1 cellular context compared by ENCODE assay signal in genomic region chr17:48023408-48024148, GRCh38.
TF ChIP-seq lines count a peak whose summit lies in the region.

No MANE protein-coding gene starts in this region.

TF ChIP-seq in HEK293, 187 proteins besides CTCF, POLR2A, EP300 and RAD21 (continued from another document and continues in another):
- TF ChIP-seq ZNF280D (tag by site-specific recombination; IDR thresholded peaks at IDR 0.05), result no peak
- no peak for TF ChIP-seq ZNF664 (tag by site-specific recombination; IDR thresholded peaks at IDR 0.05)
- TF ChIP-seq ZNF830 (tag by site-specific recombination; IDR thresholded peaks at IDR 0.05; ENCODE audit: low read depth), result no peak
- no peak for TF ChIP-seq TCF7L2 (IDR thresholded peaks at IDR 0.05; ENCODE audit: borderline replicate concordance, low read depth, low read length)
- no peak for TF ChIP-seq ZNF510 (tag by site-specific recombination; IDR thresholded peaks at IDR 0.05; ENCODE audit: insufficient replicate concordance)
- TF ChIP-seq ZNF561 (tag by site-specific recombination; IDR thresholded peaks at IDR 0.05; ENCODE audit: borderline replicate concordance), result 0 out of 2 replicates have a peak, but pooled peaks have one; percentile 69
- TF ChIP-seq ZNF837 (tag by site-specific recombination; IDR thresholded peaks at IDR 0.05), result no peak
- TF ChIP-seq ZBTB6 (tag by site-specific recombination; IDR thresholded peaks at IDR 0.05), result no peak
- no peak for TF ChIP-seq ZNF580 (tag by site-specific recombination; IDR thresholded peaks at IDR 0.05)
- no peak for TF ChIP-seq ZNF140 (tag by site-specific recombination; IDR thresholded peaks at IDR 0.05)
- no peak for TF ChIP-seq MZF1 (tag by site-specific recombination; IDR thresholded peaks at IDR 0.05; ENCODE audit: borderline replicate concordance)
- no peak for TF ChIP-seq ZNF544 (tag by site-specific recombination; IDR thresholded peaks at IDR 0.05)
- TF ChIP-seq ZNF248 (tag by site-specific recombination; IDR thresholded peaks at IDR 0.05), result no peak
- TF ChIP-seq ZNF239 (tag by site-specific recombination; IDR thresholded peaks at IDR 0.05), result no peak
- TF ChIP-seq ZNF701 (tag by site-specific recombination; IDR thresholded peaks at IDR 0.05), result no peak
- no peak for TF ChIP-seq SALL2 (tag by site-specific recombination; IDR thresholded peaks at IDR 0.05; ENCODE audit: borderline replicate concordance)
- TF ChIP-seq ZNF76 (tag by site-specific recombination; IDR thresholded peaks at IDR 0.05; ENCODE audit: borderline replicate concordance, low read depth), result no peak
- TF ChIP-seq ZBTB21 (tag by site-specific recombination; IDR thresholded peaks at IDR 0.05), result no peak
- no peak for TF ChIP-seq ZNF132 (tag by site-specific recombination; IDR thresholded peaks at IDR 0.05; ENCODE audit: borderline replicate concordance)
- TF ChIP-seq ZNF530 (tag by site-specific recombination; IDR thresholded peaks at IDR 0.05; ENCODE audit: low read depth), result no peak
- TF ChIP-seq GLIS1 (tag by site-specific recombination; IDR thresholded peaks at IDR 0.05), result no peak; the same call in 1 of the 2 replicates
- TF ChIP-seq ZIC2 (tag by site-specific recombination; IDR thresholded peaks at IDR 0.05), result peak; percentile 61
- TF ChIP-seq ZNF48 (tag by site-specific recombination; IDR thresholded peaks at IDR 0.05), result no peak
- peak; percentile 22; the same call in 1 of the 2 replicates for TF ChIP-seq ZSCAN30 (tag by site-specific recombination; IDR thresholded peaks at IDR 0.05)
- TF ChIP-seq ZNF776 (tag by site-specific recombination; IDR thresholded peaks at IDR 0.05; ENCODE audit: borderline replicate concordance), result no peak
- no peak for TF ChIP-seq ZNF202 (tag by site-specific recombination; IDR thresholded peaks at IDR 0.05; ENCODE audit: borderline replicate concordance)
- peak; percentile 43; the same call in 1 of the 2 replicates for TF ChIP-seq SP7 (tag by site-specific recombination; IDR thresholded peaks at IDR 0.05)
- no peak for TF ChIP-seq ZNF169 (tag by site-specific recombination; IDR thresholded peaks at IDR 0.05)
- TF ChIP-seq ZNF677 (tag by site-specific recombination; IDR thresholded peaks at IDR 0.05), result no peak
- TF ChIP-seq ZNF692 (tag by site-specific recombination; IDR thresholded peaks at IDR 0.05), result peak; percentile 18
- peak; percentile 87 for TF ChIP-seq ZBTB20 (tag by site-specific recombination; IDR thresholded peaks at IDR 0.05)
- peak; percentile 57; the same call in 1 of the 2 replicates for TF ChIP-seq ZNF843 (tag by site-specific recombination; IDR thresholded peaks at IDR 0.05)
- no peak; the same call in 1 of the 2 replicates for TF ChIP-seq ZNF324 (tag by site-specific recombination; IDR thresholded peaks at IDR 0.05)
- TF ChIP-seq ZNF2 (tag by site-specific recombination; IDR thresholded peaks at IDR 0.05), result peak; percentile 43; the same call in 1 of the 2 replicates
- TF ChIP-seq ZFP37 (tag by site-specific recombination; IDR thresholded peaks at IDR 0.05), result 0 out of 2 replicates have a peak, but pooled peaks have one; percentile 43
- no peak; the same call in 1 of the 2 replicates for TF ChIP-seq ZNF629 (tag by site-specific recombination; IDR thresholded peaks at IDR 0.05)
- no peak for TF ChIP-seq GLI2 (tag by site-specific recombination; IDR thresholded peaks at IDR 0.05; ENCODE audit: borderline replicate concordance, low read depth)
- TF ChIP-seq ZNF660 (tag by site-specific recombination; IDR thresholded peaks at IDR 0.05), result no peak; the same call in 1 of the 2 replicates
- no peak for TF ChIP-seq YY2 (tag by site-specific recombination; IDR thresholded peaks at IDR 0.05)
- no peak for TF ChIP-seq ZNF624 (tag by site-specific recombination; IDR thresholded peaks at IDR 0.05)
- TF ChIP-seq PBX3 (CRISPR knock-in tag; IDR thresholded peaks at IDR 0.05), result no peak; the same call in 1 of the 2 replicates
- TF ChIP-seq KLF8 (tag by site-specific recombination; IDR thresholded peaks at IDR 0.05), result 0 out of 2 replicates have a peak, but pooled peaks have one; percentile 71
- TF ChIP-seq ZNF658 (tag by site-specific recombination; IDR thresholded peaks at IDR 0.05), result no peak
- no peak for TF ChIP-seq ZNF768 (tag by site-specific recombination; IDR thresholded peaks at IDR 0.05)
- TF ChIP-seq ZNF211 (tag by site-specific recombination; IDR thresholded peaks at IDR 0.05; ENCODE audit: low read depth), result no peak
- peak; percentile 84 for TF ChIP-seq ZNF449 (tag by site-specific recombination; IDR thresholded peaks at IDR 0.05)
- TF ChIP-seq SP3 (tag by site-specific recombination; IDR thresholded peaks at IDR 0.05), result peak; percentile 87
- TF ChIP-seq ZNF366 (tag by site-specific recombination; conservative IDR thresholded peaks at IDR 0.05), result peak; percentile 51
- no peak for TF ChIP-seq ZNF292 (tag by site-specific recombination; IDR thresholded peaks at IDR 0.05; ENCODE audit: borderline replicate concordance, low read depth)
- no peak for TF ChIP-seq ZNF654 (tag by site-specific recombination; IDR thresholded peaks at IDR 0.05; ENCODE audit: low read depth)
- TF ChIP-seq ZNF174 (tag by site-specific recombination; IDR thresholded peaks at IDR 0.05), result no peak
- TF ChIP-seq REST (tag by site-specific recombination; IDR thresholded peaks at IDR 0.05), result no peak
- no peak for TF ChIP-seq ZNF16 (tag by site-specific recombination; IDR thresholded peaks at IDR 0.05; ENCODE audit: low read depth)
- no peak for TF ChIP-seq ZNF214 (tag by site-specific recombination; IDR thresholded peaks at IDR 0.05; ENCODE audit: borderline replicate concordance)
- no peak for TF ChIP-seq ZNF138 (tag by site-specific recombination; IDR thresholded peaks at IDR 0.05; ENCODE audit: borderline replicate concordance)
- TF ChIP-seq HOXD13 (CRISPR knock-in tag; IDR thresholded peaks at IDR 0.05; ENCODE audit: borderline replicate concordance), result no peak
